In the genomic region with DNA sequence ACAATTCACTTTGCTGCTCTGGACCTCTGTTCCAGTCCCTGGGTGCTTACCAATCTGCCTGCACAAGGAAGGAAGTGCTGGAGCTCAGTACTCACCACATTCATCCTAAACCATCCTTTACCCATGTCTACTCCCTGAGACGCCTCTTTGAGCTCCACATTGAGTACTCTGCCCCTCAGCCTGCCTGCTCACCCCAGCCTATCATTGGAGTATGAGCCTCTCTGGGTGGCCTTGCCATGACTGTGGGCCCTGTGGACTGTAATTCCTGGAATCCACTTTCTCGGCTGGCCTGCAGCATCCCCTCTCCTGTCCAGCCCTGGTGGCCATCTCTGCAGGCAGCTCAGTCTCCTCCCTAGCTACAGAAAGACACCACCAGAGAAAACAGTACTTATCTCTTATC, we compare ENCODE assay signal across 17 cellular contexts.
DNase-seq lines count a peak whose midpoint lies in the region; ATAC-seq and TF ChIP-seq lines count a peak whose summit lies in the region.
"Had no signal": no experiment of that assay in that cellular context is flagged by ENCODE, and none has a peak within 500 bp of the region (broad histone marks: within the 10 kb centered on the region; RNA-seq: fewer than 3 reads in every experiment).

No MANE protein-coding gene starts in this region.

- no peaks in the 10 kb centered on the region for H3K36me3 Mint-ChIP-seq in stimulated activated effector memory CD8-positive, alpha-beta T cell treated with anti-CD3 and anti-CD28 coated beads, Interleukin-12 subunit alpha, Interleukin-12 subunit beta, amount 100 ng/mL, for 72 hours
- H3K36me3 Mint-ChIP-seq: CD8-positive, alpha-beta T cell had no signal

- DNase-seq in OCI-LY7 (ENCODE audit: low spot score), result no peak
- no peak for DNase-seq in stimulated activated effector memory CD8-positive, alpha-beta T cell treated with anti-CD3 and anti-CD28 coated beads, Interleukin-12 subunit alpha, Interleukin-12 subunit beta, amount 100 ng/mL, for 72 hours (ENCODE audit: low spot score in 2 of 2)
- DNase-seq in middle frontal gyrus (ENCODE audit: extremely low spot score, low spot score), result no peak
- no peak for DNase-seq in PC-9
- no peak for DNase-seq in NCI-H345 treated with DMSO at 0.1 percent for 48 hours (lab: John Stamatoyannopoulos, UW; ENCODE audit: unreplicated experiment)
- DNase-seq: BE2C; CD8-positive, alpha-beta T cell; COR-L47; DMS153; DMS79 treated with DMSO at 0.1 percent for 48 hours; GDM1 had no signal

- CTCF ChIA-PET in OCI-LY7 (lab: Charles Lee; ENCODE audit: unreplicated experiment) (interaction anchor here (0.5 to 2.4 kb wide), 3 partner anchors 13 to 1932 kb away, joined by 3 to 9 read pairs (median 8); no protein-coding TSS in a partner anchor), PC-9 (lab: Charles Lee) (no interaction called here)

- H4K20me1 ChIP-seq in DOHH2 (ENCODE audit: control insufficient read depth, insufficient read depth, low read depth, low read length) (no peaks in the 10 kb centered on the region), OCI-LY7 (ENCODE audit: insufficient read depth, low read length) (no peaks in the 10 kb centered on the region), PC-9 (ENCODE audit: insufficient read depth) (no peaks in the 10 kb centered on the region)

- no peaks in the 10 kb centered on the region for H3K27me3 ChIP-seq in DOHH2 (ENCODE audit: control insufficient read depth, low read length)
- no peaks in the 10 kb centered on the region for H3K27me3 ChIP-seq in PC-9 (ENCODE audit: insufficient read depth, low read depth)
- H3K27me3 ChIP-seq: BE2C had no signal

- peaks cover 39% of the 10 kb centered on the region for H3F3A ChIP-seq in DOHH2 (ENCODE audit: control insufficient read depth, insufficient read depth)
- H3F3A ChIP-seq in PC-9 (ENCODE audit: insufficient read depth, low read depth), result no peaks in the 10 kb centered on the region

- ATAC-seq in stimulated activated effector memory CD8-positive, alpha-beta T cell treated with anti-CD3 and anti-CD28 coated beads, Interleukin-12 subunit alpha, Interleukin-12 subunit beta, amount 100 ng/mL, for 72 hours, result peak; percentile 25
- ATAC-seq: A549; CD8-positive, alpha-beta T cell; HCT116; HepG2 had no signal

- H3K9me2 ChIP-seq in DOHH2 (replicated peaks; ENCODE audit: control insufficient read depth, low read length), result no peaks in the 10 kb centered on the region
- H3K9me2 ChIP-seq in OCI-LY7 (ENCODE audit: insufficient read depth, low read length), result no peaks in the 10 kb centered on the region
- no peaks in the 10 kb centered on the region for H3K9me2 ChIP-seq in PC-9 (ENCODE audit: insufficient read depth)

- POLR2A ChIA-PET in OCI-LY7 (lab: Charles Lee), result interaction anchor here (0.9 to 8.4 kb wide), 5 partner anchors 8 to 148 kb away, joined by 3 to 126 read pairs (median 5); no protein-coding TSS in a partner anchor
- POLR2A ChIA-PET in PC-9 (lab: Charles Lee; ENCODE audit: unreplicated experiment), result no interaction called here

- no peaks in the 10 kb centered on the region for H3K79me2 ChIP-seq in DOHH2 (ENCODE audit: control insufficient read depth, low read length)
- no peaks in the 10 kb centered on the region for H3K79me2 ChIP-seq in OCI-LY7 (ENCODE audit: insufficient read depth, low read depth, low read length)
- no peaks in the 10 kb centered on the region for H3K79me2 ChIP-seq in PC-9 (ENCODE audit: low read depth)

- H3K4me1 Mint-ChIP-seq in stimulated activated effector memory CD8-positive, alpha-beta T cell treated with anti-CD3 and anti-CD28 coated beads, Interleukin-12 subunit alpha, Interleukin-12 subunit beta, amount 100 ng/mL, for 72 hours, result no peaks in the 10 kb centered on the region

- TF ChIP-seq CTCF in DOHH2 (IDR thresholded peaks at IDR 0.05; ENCODE audit: low read depth, low read length, poor library complexity, severe bottlenecking) (no peak), OCI-LY7 (conservative IDR thresholded peaks at IDR 0.05; ENCODE audit: low read length) (no peak), PC-9 (conservative IDR thresholded peaks at IDR 0.05) (no peak)

- H3K36me3 ChIP-seq in DOHH2 (ENCODE audit: control insufficient read depth, low read length) (peaks cover 10% of the 10 kb centered on the region), OCI-LY7 (ENCODE audit: insufficient read depth, low read length) (peaks cover 7% of the 10 kb centered on the region), PC-9 (ENCODE audit: low read depth) (no peaks in the 10 kb centered on the region)
- H3K36me3 ChIP-seq: BE2C had no signal

- intact Hi-C loops in OCI-LY7 (cut with micrococcal nuclease; ENCODE audit: unreplicated experiment) (loop anchor here (10.0 kb wide), 2 partner anchors 266 to 906 kb away; no protein-coding TSS in a partner anchor), PC-9 (cut with micrococcal nuclease; ENCODE audit: unreplicated experiment) (no loop called here)

- peaks cover 6% of the 10 kb centered on the region for H3K9me3 ChIP-seq in DOHH2 (ENCODE audit: control insufficient read depth, insufficient read depth, low read length)
- peaks cover 9% of the 10 kb centered on the region; the same call in 1 of the 2 replicates for H3K9me3 ChIP-seq in OCI-LY7 (ENCODE audit: low read length)
- H3K9me3 ChIP-seq in PC-9 (ENCODE audit: insufficient read depth, low read depth), result no peaks in the 10 kb centered on the region
- H3K9me3 ChIP-seq: A549, BE2C had no signal

- no peaks in the 10 kb centered on the region for H3K9me3 Mint-ChIP-seq in stimulated activated effector memory CD8-positive, alpha-beta T cell treated with anti-CD3 and anti-CD28 coated beads, Interleukin-12 subunit alpha, Interleukin-12 subunit beta, amount 100 ng/mL, for 72 hours
- H3K9me3 Mint-ChIP-seq: CD8-positive, alpha-beta T cell had no signal

- H3K4me3 ChIP-seq in DOHH2 (ENCODE audit: low read length) (peak overlapping the region; percentile 48), OCI-LY7 (ENCODE audit: low read depth, low read length, poor library complexity, severe bottlenecking) (no peak overlapping the region), PC-9 (no peak overlapping the region)
- H3K4me3 ChIP-seq: A549 had no signal

- H3K4me1 ChIP-seq in DOHH2 (ENCODE audit: control insufficient read depth, low read length) (peaks cover 92% of the 10 kb centered on the region), OCI-LY7 (ENCODE audit: insufficient read depth, low read length, poor library complexity, severe bottlenecking) (peaks cover 69% of the 10 kb centered on the region), PC-9 (replicated peaks; ENCODE audit: insufficient read depth) (peaks cover 9% of the 10 kb centered on the region; the same call in 1 of the 2 replicates)
- H3K4me1 ChIP-seq: A549, BE2C had no signal

- H2AFZ ChIP-seq in OCI-LY7 (ENCODE audit: low read length), result peak overlapping the region; percentile 64; the same call in 1 of the 2 replicates
- no peak overlapping the region for H2AFZ ChIP-seq in PC-9

- H3K27ac Mint-ChIP-seq in stimulated activated effector memory CD8-positive, alpha-beta T cell treated with anti-CD3 and anti-CD28 coated beads, Interleukin-12 subunit alpha, Interleukin-12 subunit beta, amount 100 ng/mL, for 72 hours, result no peak overlapping the region
- H3K27ac Mint-ChIP-seq: CD8-positive, alpha-beta T cell had no signal

- peak overlapping the region; percentile 99 for H3K27ac ChIP-seq in DOHH2 (ENCODE audit: low read depth, low read length)
- peak overlapping the region; percentile 100 for H3K27ac ChIP-seq in OCI-LY7 (ENCODE audit: low read depth, low read length, poor library complexity, severe bottlenecking)
- peak overlapping the region; percentile 32 for H3K27ac ChIP-seq in cingulate gyrus (ENCODE audit: low read depth, low read length)
- no peak overlapping the region for H3K27ac ChIP-seq in PC-9
- H3K27ac ChIP-seq: A549, C4-2B had no signal

- H3K4me3 Mint-ChIP-seq in stimulated activated effector memory CD8-positive, alpha-beta T cell treated with anti-CD3 and anti-CD28 coated beads, Interleukin-12 subunit alpha, Interleukin-12 subunit beta, amount 100 ng/mL, for 72 hours, result no peak overlapping the region
- H3K4me3 Mint-ChIP-seq: CD8-positive, alpha-beta T cell had no signal

- BruUV-seq in OCI-LY7 (replicated peaks; lab: Mats Ljungman, UMichigan) (no TSS peak), PC-9 (replicated peaks; lab: Mats Ljungman, UMichigan) (no TSS peak)

- H3K4me2 ChIP-seq in DOHH2 (ENCODE audit: low read length), result peak overlapping the region; percentile 91
- H3K4me2 ChIP-seq in OCI-LY7 (ENCODE audit: low read length), result peak overlapping the region; percentile 74
- H3K4me2 ChIP-seq in PC-9, result no peak overlapping the region
- H3K4me2 ChIP-seq: A549 had no signal
